Comparison of ENCODE assay signal across 2 cellular contexts in the genomic region with DNA sequence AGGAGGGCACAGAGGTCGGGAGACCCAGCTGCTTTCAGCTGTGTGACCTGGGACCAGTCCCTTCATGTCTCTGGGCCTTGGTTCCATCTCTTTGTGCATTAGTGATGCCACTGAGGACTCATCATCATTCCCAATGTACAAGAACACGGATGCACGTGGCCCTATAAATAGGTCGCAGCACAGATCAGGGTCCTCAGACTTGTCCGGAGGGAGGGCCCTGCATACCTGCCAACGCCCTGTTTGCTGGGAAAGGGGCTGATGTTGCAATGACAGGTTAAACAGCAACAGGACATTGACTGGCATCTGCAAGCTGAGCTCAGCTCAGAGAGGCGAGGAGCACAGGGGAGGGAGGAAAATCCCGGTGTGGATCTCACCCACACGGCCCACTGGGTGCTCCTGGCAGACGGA.
TF ChIP-seq lines count a peak whose summit lies in the region.

No MANE protein-coding gene starts in this region.

TF ChIP-seq in K562, 482 proteins besides CTCF, POLR2A, EP300 and RAD21:
- peak; percentile 8 for TF ChIP-seq ZFP36 (IDR thresholded peaks at IDR 0.05; ENCODE audit: low read depth, low read length, partially characterized antibody)
- no peak for TF ChIP-seq TAF9B (IDR thresholded peaks at IDR 0.05; ENCODE audit: partially characterized antibody)
- TF ChIP-seq SMARCC2 (IDR thresholded peaks at IDR 0.05; ENCODE audit: low read depth) = no peak
- TF ChIP-seq POLR2G (IDR thresholded peaks at IDR 0.05; ENCODE audit: low read depth, low read length) = peak; percentile 12; the same call in 1 of the 2 replicates
- peak; percentile 35; the same call in 1 of the 2 replicates for TF ChIP-seq CEBPG (CRISPR knock-in tag; IDR thresholded peaks at IDR 0.05)
- no peak for TF ChIP-seq CEBPG (tag; conservative IDR thresholded peaks at IDR 0.05 in 1 of 2, IDR thresholded peaks at IDR 0.05 in 1 of 2)
- TF ChIP-seq, protein P1, sequence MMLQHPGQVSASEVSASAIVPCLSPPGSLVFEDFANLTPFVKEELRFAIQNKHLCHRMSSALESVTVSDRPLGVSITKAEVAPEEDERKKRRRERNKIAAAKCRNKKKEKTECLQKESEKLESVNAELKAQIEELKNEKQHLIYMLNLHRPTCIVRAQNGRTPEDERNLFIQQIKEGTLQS (IDR thresholded peaks at IDR 0.05) = no peak
- TF ChIP-seq, protein P1 (CRISPR knock-in tag; conservative IDR thresholded peaks at IDR 0.05) = no peak
- TF ChIP-seq ZNF143 (CRISPR knock-in tag; IDR thresholded peaks at IDR 0.05) = 0 out of 2 replicates have a peak, but pooled peaks have one; percentile 16
- TF ChIP-seq CEBPB (tag; IDR thresholded peaks at IDR 0.05) = peak; percentile 75

TF ChIP-seq in HepG2, 621 proteins besides CTCF, POLR2A, EP300 and RAD21 (continues in another document):
- TF ChIP-seq, protein P2, sequence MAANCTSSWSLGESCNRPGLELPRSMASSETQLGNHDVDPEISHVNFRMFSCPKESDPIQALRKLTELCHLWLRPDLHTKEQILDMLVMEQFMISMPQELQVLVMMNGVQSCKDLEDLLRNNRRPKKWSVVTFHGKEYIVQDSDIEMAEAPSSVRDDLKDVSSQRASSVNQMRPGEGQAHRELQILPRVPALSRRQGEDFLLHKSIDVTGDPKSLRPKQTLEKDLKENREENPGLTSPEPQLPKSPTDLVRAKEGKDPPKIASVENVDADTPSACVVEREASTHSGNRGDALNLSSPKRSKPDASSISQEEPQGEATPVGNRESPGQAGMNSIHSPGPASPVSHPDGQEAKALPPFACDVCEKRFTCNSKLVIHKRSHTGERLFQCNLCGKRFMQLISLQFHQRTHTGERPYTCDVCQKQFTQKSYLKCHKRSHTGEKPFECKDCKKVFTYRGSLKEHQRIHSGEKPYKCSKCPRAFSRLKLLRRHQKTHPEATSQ (CRISPR knock-in tag; IDR thresholded peaks at IDR 0.05; ENCODE audit: borderline replicate concordance) = peak; percentile 95; the same call in 1 of the 2 replicates
- TF ChIP-seq, protein P3, sequence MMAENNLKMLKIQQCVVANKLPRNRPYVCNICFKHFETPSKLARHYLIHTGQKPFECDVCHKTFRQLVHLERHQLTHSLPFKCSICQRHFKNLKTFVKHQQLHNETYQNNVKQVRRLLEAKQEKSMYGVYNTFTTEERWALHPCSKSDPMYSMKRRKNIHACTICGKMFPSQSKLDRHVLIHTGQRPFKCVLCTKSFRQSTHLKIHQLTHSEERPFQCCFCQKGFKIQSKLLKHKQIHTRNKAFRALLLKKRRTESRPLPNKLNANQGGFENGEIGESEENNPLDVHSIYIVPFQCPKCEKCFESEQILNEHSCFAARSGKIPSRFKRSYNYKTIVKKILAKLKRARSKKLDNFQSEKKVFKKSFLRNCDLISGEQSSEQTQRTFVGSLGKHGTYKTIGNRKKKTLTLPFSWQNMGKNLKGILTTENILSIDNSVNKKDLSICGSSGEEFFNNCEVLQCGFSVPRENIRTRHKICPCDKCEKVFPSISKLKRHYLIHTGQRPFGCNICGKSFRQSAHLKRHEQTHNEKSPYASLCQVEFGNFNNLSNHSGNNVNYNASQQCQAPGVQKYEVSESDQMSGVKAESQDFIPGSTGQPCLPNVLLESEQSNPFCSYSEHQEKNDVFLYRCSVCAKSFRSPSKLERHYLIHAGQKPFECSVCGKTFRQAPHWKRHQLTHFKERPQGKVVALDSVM (CRISPR knock-in tag; IDR thresholded peaks at IDR 0.05) = peak; percentile 34; the same call in 1 of the 2 replicates
- TF ChIP-seq ZBTB3 (CRISPR knock-in tag; IDR thresholded peaks at IDR 0.05; ENCODE audit: borderline replicate concordance, low read depth) = peak; percentile 57; the same call in 1 of the 2 replicates
- TF ChIP-seq, protein P4, sequence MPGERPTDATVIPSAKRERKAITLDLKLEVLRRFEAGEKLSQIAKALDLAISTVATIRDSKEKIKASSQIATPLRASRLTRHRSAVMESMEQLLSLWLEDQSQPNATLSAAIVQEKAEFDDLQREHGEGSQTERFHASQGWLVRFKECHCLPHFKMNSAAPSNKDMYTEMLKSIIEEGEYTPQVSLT (CRISPR knock-in tag; IDR thresholded peaks at IDR 0.05; ENCODE audit: borderline replicate concordance, low read depth) = no peak
- peak; percentile 100 for TF ChIP-seq MEIS2 (CRISPR knock-in tag; IDR thresholded peaks at IDR 0.05)
- TF ChIP-seq ZBTB1 (CRISPR knock-in tag; IDR thresholded peaks at IDR 0.05; ENCODE audit: borderline replicate concordance) = no peak
- TF ChIP-seq ZSCAN30 (CRISPR knock-in tag; IDR thresholded peaks at IDR 0.05) = no peak
- TF ChIP-seq NR2C2 (CRISPR knock-in tag; IDR thresholded peaks at IDR 0.05; ENCODE audit: borderline replicate concordance) = peak; percentile 90
- TF ChIP-seq SIN3A (IDR thresholded peaks at IDR 0.05; ENCODE audit: borderline replicate concordance, low read depth, low read length) = peak; percentile 88; the same call in 1 of the 2 replicates
- TF ChIP-seq RFX5 (IDR thresholded peaks at IDR 0.05; ENCODE audit: low read depth, low read length) = peak; percentile 46; the same call in 1 of the 2 replicates
- TF ChIP-seq EEA1 (CRISPR knock-in tag; IDR thresholded peaks at IDR 0.05; ENCODE audit: borderline replicate concordance) = no peak
- peak; percentile 96; the same call in 1 of the 2 replicates for TF ChIP-seq KDM1A (CRISPR knock-in tag; IDR thresholded peaks at IDR 0.05)
- TF ChIP-seq TARDBP (CRISPR knock-in tag; IDR thresholded peaks at IDR 0.05) = peak; percentile 100
- peak; percentile 69 for TF ChIP-seq POLR2AphosphoS5 (IDR thresholded peaks at IDR 0.05; ENCODE audit: low read depth, low read length)
- TF ChIP-seq, protein P5, sequence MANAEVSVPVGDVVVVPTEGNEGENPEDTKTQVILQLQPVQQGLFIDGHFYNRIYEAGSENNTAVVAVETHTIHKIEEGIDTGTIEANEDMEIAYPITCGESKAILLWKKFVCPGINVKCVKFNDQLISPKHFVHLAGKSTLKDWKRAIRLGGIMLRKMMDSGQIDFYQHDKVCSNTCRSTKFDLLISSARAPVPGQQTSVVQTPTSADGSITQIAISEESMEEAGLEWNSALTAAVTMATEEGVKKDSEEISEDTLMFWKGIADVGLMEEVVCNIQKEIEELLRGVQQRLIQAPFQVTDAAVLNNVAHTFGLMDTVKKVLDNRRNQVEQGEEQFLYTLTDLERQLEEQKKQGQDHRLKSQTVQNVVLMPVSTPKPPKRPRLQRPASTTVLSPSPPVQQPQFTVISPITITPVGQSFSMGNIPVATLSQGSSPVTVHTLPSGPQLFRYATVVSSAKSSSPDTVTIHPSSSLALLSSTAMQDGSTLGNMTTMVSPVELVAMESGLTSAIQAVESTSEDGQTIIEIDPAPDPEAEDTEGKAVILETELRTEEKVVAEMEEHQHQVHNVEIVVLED (CRISPR knock-in tag; IDR thresholded peaks at IDR 0.05; ENCODE audit: borderline replicate concordance) = peak; percentile 76
- TF ChIP-seq, protein P6, sequence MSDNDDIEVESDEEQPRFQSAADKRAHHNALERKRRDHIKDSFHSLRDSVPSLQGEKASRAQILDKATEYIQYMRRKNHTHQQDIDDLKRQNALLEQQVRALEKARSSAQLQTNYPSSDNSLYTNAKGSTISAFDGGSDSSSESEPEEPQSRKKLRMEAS (IDR thresholded peaks at IDR 0.05) = peak; percentile 98
- TF ChIP-seq ZSCAN21 (CRISPR knock-in tag; IDR thresholded peaks at IDR 0.05; ENCODE audit: borderline replicate concordance) = peak; percentile 91; the same call in 1 of the 2 replicates
- TF ChIP-seq KLF13 (CRISPR knock-in tag; IDR thresholded peaks at IDR 0.05) = no peak; the same call in 1 of the 2 replicates
- TF ChIP-seq SIX1 (CRISPR knock-in tag; IDR thresholded peaks at IDR 0.05; ENCODE audit: borderline replicate concordance) = peak; percentile 81
- TF ChIP-seq PLRG1 (conservative IDR thresholded peaks at IDR 0.05) = no peak
- TF ChIP-seq, protein P7, sequence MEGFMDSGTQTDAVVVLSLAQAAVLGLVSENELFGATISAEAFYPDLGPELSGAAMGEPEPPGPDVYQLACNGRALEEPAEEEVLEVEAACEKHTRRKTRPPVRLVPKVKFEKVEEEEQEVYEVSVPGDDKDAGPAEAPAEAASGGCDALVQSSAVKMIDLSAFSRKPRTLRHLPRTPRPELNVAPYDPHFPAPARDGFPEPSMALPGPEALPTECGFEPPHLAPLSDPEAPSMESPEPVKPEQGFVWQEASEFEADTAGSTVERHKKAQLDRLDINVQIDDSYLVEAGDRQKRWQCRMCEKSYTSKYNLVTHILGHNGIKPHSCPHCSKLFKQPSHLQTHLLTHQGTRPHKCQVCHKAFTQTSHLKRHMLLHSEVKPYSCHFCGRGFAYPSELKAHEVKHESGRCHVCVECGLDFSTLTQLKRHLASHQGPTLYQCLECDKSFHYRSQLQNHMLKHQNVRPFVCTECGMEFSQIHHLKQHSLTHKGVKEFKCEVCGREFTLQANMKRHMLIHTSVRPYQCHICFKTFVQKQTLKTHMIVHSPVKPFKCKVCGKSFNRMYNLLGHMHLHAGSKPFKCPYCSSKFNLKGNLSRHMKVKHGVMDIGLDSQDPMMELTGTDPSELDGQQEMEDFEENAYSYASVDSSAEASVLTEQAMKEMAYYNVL (CRISPR knock-in tag; IDR thresholded peaks at IDR 0.05; ENCODE audit: borderline replicate concordance) = peak; percentile 92
- peak; percentile 87 for TF ChIP-seq GATA4 (IDR thresholded peaks at IDR 0.05; ENCODE audit: borderline replicate concordance, low read depth)
- peak; percentile 56; the same call in 1 of the 2 replicates for TF ChIP-seq GFI1 (CRISPR knock-in tag; IDR thresholded peaks at IDR 0.05; ENCODE audit: borderline replicate concordance)
- no peak for TF ChIP-seq ISX (CRISPR knock-in tag; conservative IDR thresholded peaks at IDR 0.05)
- TF ChIP-seq, protein P8, sequence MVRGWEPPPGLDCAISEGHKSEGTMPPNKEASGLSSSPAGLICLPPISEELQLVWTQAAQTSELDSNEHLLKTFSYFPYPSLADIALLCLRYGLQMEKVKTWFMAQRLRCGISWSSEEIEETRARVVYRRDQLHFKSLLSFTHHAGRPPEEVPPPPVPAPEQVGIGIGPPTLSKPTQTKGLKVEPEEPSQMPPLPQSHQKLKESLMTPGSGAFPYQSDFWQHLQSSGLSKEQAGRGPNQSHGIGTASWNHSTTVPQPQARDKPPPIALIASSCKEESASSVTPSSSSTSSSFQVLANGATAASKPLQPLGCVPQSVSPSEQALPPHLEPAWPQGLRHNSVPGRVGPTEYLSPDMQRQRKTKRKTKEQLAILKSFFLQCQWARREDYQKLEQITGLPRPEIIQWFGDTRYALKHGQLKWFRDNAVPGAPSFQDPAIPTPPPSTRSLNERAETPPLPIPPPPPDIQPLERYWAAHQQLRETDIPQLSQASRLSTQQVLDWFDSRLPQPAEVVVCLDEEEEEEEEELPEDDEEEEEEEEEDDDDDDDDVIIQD (CRISPR knock-in tag; IDR thresholded peaks at IDR 0.05; ENCODE audit: low read depth) = 0 out of 2 replicates have a peak, but pooled peaks have one; percentile 51
- no peak for TF ChIP-seq GABPA (IDR thresholded peaks at IDR 0.05; ENCODE audit: low read depth, low read length)
- peak; percentile 50 for TF ChIP-seq GABPA (CRISPR knock-in tag; IDR thresholded peaks at IDR 0.05; ENCODE audit: low read depth)
- no peak for TF ChIP-seq NFIB (CRISPR knock-in tag; IDR thresholded peaks at IDR 0.05; ENCODE audit: borderline replicate concordance)
- TF ChIP-seq ZFP36L1 (CRISPR knock-in tag; IDR thresholded peaks at IDR 0.05) = peak; percentile 86; the same call in 1 of the 2 replicates
- TF ChIP-seq TCF12 (IDR thresholded peaks at IDR 0.05) = no peak
- TF ChIP-seq TCF12 (CRISPR knock-in tag; IDR thresholded peaks at IDR 0.05) = no peak; the same call in 1 of the 2 replicates
- TF ChIP-seq BHLHE40 (IDR thresholded peaks at IDR 0.05; ENCODE audit: low read length) = peak; percentile 62
- no peak for TF ChIP-seq ZNF207 (IDR thresholded peaks at IDR 0.05; ENCODE audit: borderline replicate concordance)
- TF ChIP-seq, protein P9, sequence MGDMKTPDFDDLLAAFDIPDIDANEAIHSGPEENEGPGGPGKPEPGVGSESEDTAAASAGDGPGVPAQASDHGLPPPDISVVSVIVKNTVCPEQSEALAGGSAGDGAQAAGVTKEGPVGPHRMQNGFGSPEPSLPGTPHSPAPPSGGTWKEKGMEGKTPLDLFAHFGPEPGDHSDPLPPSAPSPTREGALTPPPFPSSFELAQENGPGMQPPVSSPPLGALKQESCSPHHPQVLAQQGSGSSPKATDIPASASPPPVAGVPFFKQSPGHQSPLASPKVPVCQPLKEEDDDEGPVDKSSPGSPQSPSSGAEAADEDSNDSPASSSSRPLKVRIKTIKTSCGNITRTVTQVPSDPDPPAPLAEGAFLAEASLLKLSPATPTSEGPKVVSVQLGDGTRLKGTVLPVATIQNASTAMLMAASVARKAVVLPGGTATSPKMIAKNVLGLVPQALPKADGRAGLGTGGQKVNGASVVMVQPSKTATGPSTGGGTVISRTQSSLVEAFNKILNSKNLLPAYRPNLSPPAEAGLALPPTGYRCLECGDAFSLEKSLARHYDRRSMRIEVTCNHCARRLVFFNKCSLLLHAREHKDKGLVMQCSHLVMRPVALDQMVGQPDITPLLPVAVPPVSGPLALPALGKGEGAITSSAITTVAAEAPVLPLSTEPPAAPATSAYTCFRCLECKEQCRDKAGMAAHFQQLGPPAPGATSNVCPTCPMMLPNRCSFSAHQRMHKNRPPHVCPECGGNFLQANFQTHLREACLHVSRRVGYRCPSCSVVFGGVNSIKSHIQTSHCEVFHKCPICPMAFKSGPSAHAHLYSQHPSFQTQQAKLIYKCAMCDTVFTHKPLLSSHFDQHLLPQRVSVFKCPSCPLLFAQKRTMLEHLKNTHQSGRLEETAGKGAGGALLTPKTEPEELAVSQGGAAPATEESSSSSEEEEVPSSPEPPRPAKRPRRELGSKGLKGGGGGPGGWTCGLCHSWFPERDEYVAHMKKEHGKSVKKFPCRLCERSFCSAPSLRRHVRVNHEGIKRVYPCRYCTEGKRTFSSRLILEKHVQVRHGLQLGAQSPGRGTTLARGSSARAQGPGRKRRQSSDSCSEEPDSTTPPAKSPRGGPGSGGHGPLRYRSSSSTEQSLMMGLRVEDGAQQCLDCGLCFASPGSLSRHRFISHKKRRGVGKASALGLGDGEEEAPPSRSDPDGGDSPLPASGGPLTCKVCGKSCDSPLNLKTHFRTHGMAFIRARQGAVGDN (CRISPR knock-in tag; IDR thresholded peaks at IDR 0.05) = peak; percentile 70
- peak; percentile 96 for TF ChIP-seq SIX4 (CRISPR knock-in tag; IDR thresholded peaks at IDR 0.05)
- peak; percentile 88 for TF ChIP-seq ZMYM4 (CRISPR knock-in tag; IDR thresholded peaks at IDR 0.05)
- TF ChIP-seq DR1 (CRISPR knock-in tag; IDR thresholded peaks at IDR 0.05) = peak; percentile 72; the same call in 1 of the 2 replicates
- peak; percentile 85 for TF ChIP-seq GATAD1 (CRISPR knock-in tag; IDR thresholded peaks at IDR 0.05)
- no peak for TF ChIP-seq ZNF549 (CRISPR knock-in tag; IDR thresholded peaks at IDR 0.05)
- peak; percentile 91; the same call in 1 of the 2 replicates for TF ChIP-seq BRCA1 (CRISPR knock-in tag; IDR thresholded peaks at IDR 0.05)
- no peak for TF ChIP-seq ZFAT (CRISPR knock-in tag; conservative IDR thresholded peaks at IDR 0.05)
- no peak; the same call in 1 of the 2 replicates for TF ChIP-seq RNF2 (conservative IDR thresholded peaks at IDR 0.05; ENCODE audit: low read depth)
